ENCODE assay signal across 1 cellular context in the genomic region with DNA sequence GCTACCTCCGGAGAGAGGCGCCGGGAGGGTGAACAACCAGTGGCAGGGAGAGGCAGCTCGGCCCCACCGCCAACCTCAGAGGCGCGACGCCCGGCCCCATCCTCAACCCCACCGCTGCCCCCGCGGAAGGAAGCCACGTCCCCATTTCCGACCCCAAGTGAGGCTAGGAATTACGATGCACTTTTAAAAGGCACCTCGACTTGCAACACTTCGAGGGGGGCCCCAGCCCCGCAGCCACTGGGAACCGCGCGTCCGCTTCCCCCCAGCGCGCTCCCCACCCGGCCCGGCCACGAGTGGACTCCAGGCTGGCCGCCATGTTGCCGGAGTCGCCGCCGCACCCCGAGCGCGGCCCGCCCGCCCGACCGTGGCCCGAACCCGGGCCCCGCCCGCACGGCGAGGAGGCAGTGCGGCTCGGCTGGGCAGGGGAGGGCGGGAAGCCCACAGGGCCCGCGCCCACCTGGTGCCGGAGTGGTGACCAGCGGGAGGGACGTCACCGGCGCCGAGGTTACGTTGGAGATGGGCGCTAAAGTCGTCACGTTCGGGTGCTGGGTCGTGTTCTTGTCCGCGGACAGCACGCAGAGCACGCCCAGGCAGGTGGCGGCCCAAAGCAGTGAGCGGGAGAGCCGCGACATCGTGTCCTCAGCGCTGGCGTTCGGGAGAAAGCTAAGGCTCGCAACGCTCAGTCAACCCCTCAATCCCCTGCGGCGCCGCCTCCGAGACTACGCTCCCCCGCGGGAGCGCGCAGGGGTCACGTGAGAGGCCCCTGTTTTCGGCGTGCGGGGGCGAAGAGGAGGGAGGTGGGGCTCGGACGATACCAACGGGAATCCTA.
TF ChIP-seq lines count a peak whose summit lies in the region.

A gene (minus strand): TSS at position 721 of the 829 bp plus-strand sequence. CDS start 89 bp downstream, at position 632.

TF ChIP-seq in HEK293, 187 proteins besides CTCF, POLR2A, EP300 and RAD21 (continued from another document and continues in another):
- TF ChIP-seq KLF10 (tag by site-specific recombination; IDR thresholded peaks at IDR 0.05) (no peak), ZNF133 (tag by site-specific recombination; IDR thresholded peaks at IDR 0.05) (no peak), ZSCAN30 (tag by site-specific recombination; IDR thresholded peaks at IDR 0.05) (peak; percentile 43; the same call in 1 of the 2 replicates), ZNF561 (tag by site-specific recombination; IDR thresholded peaks at IDR 0.05; ENCODE audit: borderline replicate concordance) (no peak; the same call in 1 of the 2 replicates), ZNF549 (tag by site-specific recombination; IDR thresholded peaks at IDR 0.05) (no peak), ZNF560 (tag by site-specific recombination; IDR thresholded peaks at IDR 0.05; ENCODE audit: borderline replicate concordance) (no peak), ZBTB20 (tag by site-specific recombination; IDR thresholded peaks at IDR 0.05) (peak; percentile 68; the same call in 1 of the 2 replicates), ZNF221 (tag by site-specific recombination; IDR thresholded peaks at IDR 0.05; ENCODE audit: borderline replicate concordance) (no peak), KLF8 (tag by site-specific recombination; IDR thresholded peaks at IDR 0.05) (no peak; the same call in 1 of the 2 replicates), ZNF654 (tag by site-specific recombination; IDR thresholded peaks at IDR 0.05; ENCODE audit: low read depth) (no peak), ZNF202 (tag by site-specific recombination; IDR thresholded peaks at IDR 0.05; ENCODE audit: borderline replicate concordance) (no peak), ZNF677 (tag by site-specific recombination; IDR thresholded peaks at IDR 0.05) (no peak), ZNF571 (tag by site-specific recombination; IDR thresholded peaks at IDR 0.05) (no peak), ZFHX2 (tag by site-specific recombination; conservative IDR thresholded peaks at IDR 0.05) (peak; percentile 90), ZBTB17 (tag by site-specific recombination; IDR thresholded peaks at IDR 0.05) (no peak; the same call in 1 of the 2 replicates), BCL11B (tag by site-specific recombination; IDR thresholded peaks at IDR 0.05; ENCODE audit: low read depth) (no peak; the same call in 1 of the 2 replicates), ZNF324 (tag by site-specific recombination; IDR thresholded peaks at IDR 0.05) (no peak; the same call in 1 of the 2 replicates), IKZF3 (tag by site-specific recombination; IDR thresholded peaks at IDR 0.05) (no peak), ZFP37 (tag by site-specific recombination; IDR thresholded peaks at IDR 0.05) (peak; percentile 50; the same call in 1 of the 2 replicates), ZNF768 (tag by site-specific recombination; IDR thresholded peaks at IDR 0.05) (no peak), ZNF266 (tag by site-specific recombination; IDR thresholded peaks at IDR 0.05; ENCODE audit: low read depth) (no peak), ZNF354C (tag by site-specific recombination; IDR thresholded peaks at IDR 0.05; ENCODE audit: borderline replicate concordance, low read depth) (no peak), ZNF335 (tag by site-specific recombination; conservative IDR thresholded peaks at IDR 0.05) (peak; percentile 97), ZNF670 (tag by site-specific recombination; IDR thresholded peaks at IDR 0.05; ENCODE audit: low read depth) (no peak), ZNF707 (tag by site-specific recombination; IDR thresholded peaks at IDR 0.05) (no peak), ZNF2 (tag by site-specific recombination; IDR thresholded peaks at IDR 0.05) (peak; percentile 74), ZBTB21 (tag by site-specific recombination; IDR thresholded peaks at IDR 0.05) (peak; percentile 84), ZNF433 (tag by site-specific recombination; IDR thresholded peaks at IDR 0.05; ENCODE audit: low read depth) (no peak), ZNF600 (tag by site-specific recombination; IDR thresholded peaks at IDR 0.05) (peak; percentile 97), ZNF10 (tag by site-specific recombination; IDR thresholded peaks at IDR 0.05) (peak; percentile 67; the same call in 1 of the 2 replicates), TRIM28 (IDR thresholded peaks at IDR 0.05; ENCODE audit: borderline replicate concordance, low read length) (peak; percentile 73; the same call in 1 of the 2 replicates), ZNF501 (tag by site-specific recombination; IDR thresholded peaks at IDR 0.05) (no peak; the same call in none of the 2 replicates), ZFP41 (tag by site-specific recombination; IDR thresholded peaks at IDR 0.05; ENCODE audit: borderline replicate concordance) (no peak), TCF7L2 (IDR thresholded peaks at IDR 0.05; ENCODE audit: borderline replicate concordance, low read depth, low read length) (no peak), ZNF155 (tag by site-specific recombination; IDR thresholded peaks at IDR 0.05) (no peak), ZBTB1 (tag by site-specific recombination; IDR thresholded peaks at IDR 0.05) (no peak), ZNF791 (tag by site-specific recombination; IDR thresholded peaks at IDR 0.05) (no peak), ZNF416 (tag by site-specific recombination; IDR thresholded peaks at IDR 0.05) (no peak), ZNF24 (tag by site-specific recombination; IDR thresholded peaks at IDR 0.05) (peak; percentile 57), ZNF792 (tag by site-specific recombination; IDR thresholded peaks at IDR 0.05) (no peak), ZNF341 (tag by site-specific recombination; IDR thresholded peaks at IDR 0.05; ENCODE audit: low read depth) (peak; percentile 82; the same call in 1 of the 2 replicates)
- TF ChIP-seq, protein P1, sequence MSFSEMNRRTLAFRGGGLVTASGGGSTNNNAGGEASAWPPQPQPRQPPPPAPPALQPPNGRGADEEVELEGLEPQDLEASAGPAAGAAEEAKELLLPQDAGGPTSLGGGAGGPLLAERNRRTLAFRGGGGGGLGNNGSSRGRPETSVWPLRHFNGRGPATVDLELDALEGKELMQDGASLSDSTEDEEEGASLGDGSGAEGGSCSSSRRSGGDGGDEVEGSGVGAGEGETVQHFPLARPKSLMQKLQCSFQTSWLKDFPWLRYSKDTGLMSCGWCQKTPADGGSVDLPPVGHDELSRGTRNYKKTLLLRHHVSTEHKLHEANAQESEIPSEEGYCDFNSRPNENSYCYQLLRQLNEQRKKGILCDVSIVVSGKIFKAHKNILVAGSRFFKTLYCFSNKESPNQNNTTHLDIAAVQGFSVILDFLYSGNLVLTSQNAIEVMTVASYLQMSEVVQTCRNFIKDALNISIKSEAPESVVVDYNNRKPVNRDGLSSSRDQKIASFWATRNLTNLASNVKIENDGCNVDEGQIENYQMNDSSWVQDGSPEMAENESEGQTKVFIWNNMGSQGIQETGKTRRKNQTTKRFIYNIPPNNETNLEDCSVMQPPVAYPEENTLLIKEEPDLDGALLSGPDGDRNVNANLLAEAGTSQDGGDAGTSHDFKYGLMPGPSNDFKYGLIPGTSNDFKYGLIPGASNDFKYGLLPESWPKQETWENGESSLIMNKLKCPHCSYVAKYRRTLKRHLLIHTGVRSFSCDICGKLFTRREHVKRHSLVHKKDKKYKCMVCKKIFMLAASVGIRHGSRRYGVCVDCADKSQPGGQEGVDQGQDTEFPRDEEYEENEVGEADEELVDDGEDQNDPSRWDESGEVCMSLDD (tag by site-specific recombination; IDR thresholded peaks at IDR 0.05): peak; percentile 99
- TF ChIP-seq, protein P2, sequence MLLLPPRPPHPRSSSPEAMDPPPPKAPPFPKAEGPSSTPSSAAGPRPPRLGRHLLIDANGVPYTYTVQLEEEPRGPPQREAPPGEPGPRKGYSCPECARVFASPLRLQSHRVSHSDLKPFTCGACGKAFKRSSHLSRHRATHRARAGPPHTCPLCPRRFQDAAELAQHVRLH (tag by site-specific recombination; IDR thresholded peaks at IDR 0.05): 0 out of 2 replicates have a peak, but pooled peaks have one; percentile 33
- TF ChIP-seq, protein P3, sequence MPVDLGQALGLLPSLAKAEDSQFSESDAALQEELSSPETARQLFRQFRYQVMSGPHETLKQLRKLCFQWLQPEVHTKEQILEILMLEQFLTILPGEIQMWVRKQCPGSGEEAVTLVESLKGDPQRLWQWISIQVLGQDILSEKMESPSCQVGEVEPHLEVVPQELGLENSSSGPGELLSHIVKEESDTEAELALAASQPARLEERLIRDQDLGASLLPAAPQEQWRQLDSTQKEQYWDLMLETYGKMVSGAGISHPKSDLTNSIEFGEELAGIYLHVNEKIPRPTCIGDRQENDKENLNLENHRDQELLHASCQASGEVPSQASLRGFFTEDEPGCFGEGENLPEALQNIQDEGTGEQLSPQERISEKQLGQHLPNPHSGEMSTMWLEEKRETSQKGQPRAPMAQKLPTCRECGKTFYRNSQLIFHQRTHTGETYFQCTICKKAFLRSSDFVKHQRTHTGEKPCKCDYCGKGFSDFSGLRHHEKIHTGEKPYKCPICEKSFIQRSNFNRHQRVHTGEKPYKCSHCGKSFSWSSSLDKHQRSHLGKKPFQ (tag by site-specific recombination; IDR thresholded peaks at IDR 0.05): no peak
- TF ChIP-seq, protein P4, sequence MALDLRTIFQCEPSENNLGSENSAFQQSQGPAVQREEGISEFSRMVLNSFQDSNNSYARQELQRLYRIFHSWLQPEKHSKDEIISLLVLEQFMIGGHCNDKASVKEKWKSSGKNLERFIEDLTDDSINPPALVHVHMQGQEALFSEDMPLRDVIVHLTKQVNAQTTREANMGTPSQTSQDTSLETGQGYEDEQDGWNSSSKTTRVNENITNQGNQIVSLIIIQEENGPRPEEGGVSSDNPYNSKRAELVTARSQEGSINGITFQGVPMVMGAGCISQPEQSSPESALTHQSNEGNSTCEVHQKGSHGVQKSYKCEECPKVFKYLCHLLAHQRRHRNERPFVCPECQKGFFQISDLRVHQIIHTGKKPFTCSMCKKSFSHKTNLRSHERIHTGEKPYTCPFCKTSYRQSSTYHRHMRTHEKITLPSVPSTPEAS (tag by site-specific recombination; IDR thresholded peaks at IDR 0.05): peak; percentile 25; the same call in 1 of the 2 replicates
- TF ChIP-seq, protein P5, sequence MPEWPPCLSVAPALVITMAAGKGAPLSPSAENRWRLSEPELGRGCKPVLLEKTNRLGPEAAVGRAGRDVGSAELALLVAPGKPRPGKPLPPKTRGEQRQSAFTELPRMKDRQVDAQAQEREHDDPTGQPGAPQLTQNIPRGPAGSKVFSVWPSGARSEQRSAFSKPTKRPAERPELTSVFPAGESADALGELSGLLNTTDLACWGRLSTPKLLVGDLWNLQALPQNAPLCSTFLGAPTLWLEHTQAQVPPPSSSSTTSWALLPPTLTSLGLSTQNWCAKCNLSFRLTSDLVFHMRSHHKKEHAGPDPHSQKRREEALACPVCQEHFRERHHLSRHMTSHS (tag by site-specific recombination; IDR thresholded peaks at IDR 0.05): no peak
- TF ChIP-seq, protein P6, sequence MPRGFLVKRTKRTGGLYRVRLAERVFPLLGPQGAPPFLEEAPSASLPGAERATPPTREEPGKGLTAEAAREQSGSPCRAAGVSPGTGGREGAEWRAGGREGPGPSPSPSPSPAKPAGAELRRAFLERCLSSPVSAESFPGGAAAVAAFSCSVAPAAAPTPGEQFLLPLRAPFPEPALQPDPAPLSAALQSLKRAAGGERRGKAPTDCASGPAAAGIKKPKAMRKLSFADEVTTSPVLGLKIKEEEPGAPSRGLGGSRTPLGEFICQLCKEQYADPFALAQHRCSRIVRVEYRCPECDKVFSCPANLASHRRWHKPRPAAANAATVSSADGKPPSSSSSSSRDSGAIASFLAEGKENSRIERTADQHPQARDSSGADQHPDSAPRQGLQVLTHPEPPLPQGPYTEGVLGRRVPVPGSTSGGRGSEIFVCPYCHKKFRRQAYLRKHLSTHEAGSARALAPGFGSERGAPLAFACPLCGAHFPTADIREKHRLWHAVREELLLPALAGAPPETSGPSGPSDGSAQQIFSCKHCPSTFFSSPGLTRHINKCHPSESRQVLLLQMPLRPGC (tag by site-specific recombination; IDR thresholded peaks at IDR 0.05): peak; percentile 40; the same call in 1 of the 2 replicates
- TF ChIP-seq, protein P7, sequence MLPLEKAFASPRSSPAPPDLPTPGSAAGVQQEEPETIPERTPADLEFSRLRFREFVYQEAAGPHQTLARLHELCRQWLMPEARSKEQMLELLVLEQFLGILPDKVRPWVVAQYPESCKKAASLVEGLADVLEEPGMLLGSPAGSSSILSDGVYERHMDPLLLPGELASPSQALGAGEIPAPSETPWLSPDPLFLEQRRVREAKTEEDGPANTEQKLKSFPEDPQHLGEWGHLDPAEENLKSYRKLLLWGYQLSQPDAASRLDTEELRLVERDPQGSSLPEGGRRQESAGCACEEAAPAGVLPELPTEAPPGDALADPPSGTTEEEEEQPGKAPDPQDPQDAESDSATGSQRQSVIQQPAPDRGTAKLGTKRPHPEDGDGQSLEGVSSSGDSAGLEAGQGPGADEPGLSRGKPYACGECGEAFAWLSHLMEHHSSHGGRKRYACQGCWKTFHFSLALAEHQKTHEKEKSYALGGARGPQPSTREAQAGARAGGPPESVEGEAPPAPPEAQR (tag by site-specific recombination; IDR thresholded peaks at IDR 0.05): no peak
- TF ChIP-seq, protein P8, sequence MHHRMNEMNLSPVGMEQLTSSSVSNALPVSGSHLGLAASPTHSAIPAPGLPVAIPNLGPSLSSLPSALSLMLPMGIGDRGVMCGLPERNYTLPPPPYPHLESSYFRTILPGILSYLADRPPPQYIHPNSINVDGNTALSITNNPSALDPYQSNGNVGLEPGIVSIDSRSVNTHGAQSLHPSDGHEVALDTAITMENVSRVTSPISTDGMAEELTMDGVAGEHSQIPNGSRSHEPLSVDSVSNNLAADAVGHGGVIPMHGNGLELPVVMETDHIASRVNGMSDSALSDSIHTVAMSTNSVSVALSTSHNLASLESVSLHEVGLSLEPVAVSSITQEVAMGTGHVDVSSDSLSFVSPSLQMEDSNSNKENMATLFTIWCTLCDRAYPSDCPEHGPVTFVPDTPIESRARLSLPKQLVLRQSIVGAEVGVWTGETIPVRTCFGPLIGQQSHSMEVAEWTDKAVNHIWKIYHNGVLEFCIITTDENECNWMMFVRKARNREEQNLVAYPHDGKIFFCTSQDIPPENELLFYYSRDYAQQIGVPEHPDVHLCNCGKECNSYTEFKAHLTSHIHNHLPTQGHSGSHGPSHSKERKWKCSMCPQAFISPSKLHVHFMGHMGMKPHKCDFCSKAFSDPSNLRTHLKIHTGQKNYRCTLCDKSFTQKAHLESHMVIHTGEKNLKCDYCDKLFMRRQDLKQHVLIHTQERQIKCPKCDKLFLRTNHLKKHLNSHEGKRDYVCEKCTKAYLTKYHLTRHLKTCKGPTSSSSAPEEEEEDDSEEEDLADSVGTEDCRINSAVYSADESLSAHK (tag by site-specific recombination; IDR thresholded peaks at IDR 0.05): peak; percentile 63; the same call in 1 of the 2 replicates
- TF ChIP-seq, protein P9, sequence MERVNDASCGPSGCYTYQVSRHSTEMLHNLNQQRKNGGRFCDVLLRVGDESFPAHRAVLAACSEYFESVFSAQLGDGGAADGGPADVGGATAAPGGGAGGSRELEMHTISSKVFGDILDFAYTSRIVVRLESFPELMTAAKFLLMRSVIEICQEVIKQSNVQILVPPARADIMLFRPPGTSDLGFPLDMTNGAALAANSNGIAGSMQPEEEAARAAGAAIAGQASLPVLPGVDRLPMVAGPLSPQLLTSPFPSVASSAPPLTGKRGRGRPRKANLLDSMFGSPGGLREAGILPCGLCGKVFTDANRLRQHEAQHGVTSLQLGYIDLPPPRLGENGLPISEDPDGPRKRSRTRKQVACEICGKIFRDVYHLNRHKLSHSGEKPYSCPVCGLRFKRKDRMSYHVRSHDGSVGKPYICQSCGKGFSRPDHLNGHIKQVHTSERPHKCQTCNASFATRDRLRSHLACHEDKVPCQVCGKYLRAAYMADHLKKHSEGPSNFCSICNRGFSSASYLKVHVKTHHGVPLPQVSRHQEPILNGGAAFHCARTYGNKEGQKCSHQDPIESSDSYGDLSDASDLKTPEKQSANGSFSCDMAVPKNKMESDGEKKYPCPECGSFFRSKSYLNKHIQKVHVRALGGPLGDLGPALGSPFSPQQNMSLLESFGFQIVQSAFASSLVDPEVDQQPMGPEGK (tag by site-specific recombination; IDR thresholded peaks at IDR 0.05): peak; percentile 54
